In genomic region chr12:106889950-106890626, GRCh38 we compare ENCODE assay signal across 27 cellular contexts.
"Had no signal": no experiment of that assay in that cellular context is flagged by ENCODE, and none has a peak within 500 bp of the region (broad histone marks: within the 10 kb centered on the region; RNA-seq: fewer than 3 reads in every experiment).

No MANE protein-coding gene starts in this region.

- H3K27ac ChIP-seq: coronary artery, esophagus squamous epithelium, heart right ventricle, ovary, psoas muscle, skin epidermis, spleen, thoracic aorta, tibial nerve, upper lobe of left lung, uterus had no signal

- H3K4me3 ChIP-seq: coronary artery, esophagus squamous epithelium, heart right ventricle, ovary, psoas muscle, skin epidermis, spleen, thoracic aorta, tibial nerve, upper lobe of left lung, uterus had no signal

- DNase-seq: dermis blood vessel endothelial cell; effector memory CD8-positive, alpha-beta T cell; erythroblast; esophagus squamous epithelium; foreskin melanocyte; glutamatergic neuron; heart right ventricle; hippocampal formation; islet precursor cell; kidney glomerular epithelial cell; natural killer cell; occipital lobe; ovary; posterior cingulate gyrus; psoas muscle; right cardiac atrium; spleen; stimulated activated CD4-positive, alpha-beta T cell treated with anti-CD3 and anti-CD28 coated beads, Interleukin-4, amount 100 ng/mL, for 4 hours; stimulated activated naive CD8-positive, alpha-beta T cell treated with anti-CD3 and anti-CD28 coated beads, Interleukin-15, Interleukin-2, amounts not matched to agents 100 U/mL and 50 U/mL, for 24 hours; substantia nigra; uterus had no signal

- H3K36me3 ChIP-seq: ovary, uterus had no signal

- H3K4me1 ChIP-seq: psoas muscle, spleen, tibial nerve, uterus had no signal

- H3K9me3 ChIP-seq: esophagus squamous epithelium, heart right ventricle, ovary, psoas muscle, spleen, thoracic aorta, tibial nerve, upper lobe of left lung, uterus had no signal

- H3K27me3 ChIP-seq: esophagus squamous epithelium, ovary, tibial nerve, upper lobe of left lung, uterus had no signal

- ATAC-seq: effector memory CD8-positive, alpha-beta T cell; heart right ventricle; natural killer cell; psoas muscle; right cardiac atrium; stimulated activated memory B cell treated with anti-CD40 and anti-IgM and Interleukin-4, amounts not matched to agents 10 μg/mL and 1 μg/mL and 100 μg/mL, for 72 hours; stimulated activated naive CD8-positive, alpha-beta T cell treated with anti-CD3 and anti-CD28 coated beads, Interleukin-15, Interleukin-2, amounts not matched to agents 100 U/mL and 50 U/mL, for 24 hours had no signal
